Comparison of ENCODE assay signal across 19 cellular contexts in the genomic region with DNA sequence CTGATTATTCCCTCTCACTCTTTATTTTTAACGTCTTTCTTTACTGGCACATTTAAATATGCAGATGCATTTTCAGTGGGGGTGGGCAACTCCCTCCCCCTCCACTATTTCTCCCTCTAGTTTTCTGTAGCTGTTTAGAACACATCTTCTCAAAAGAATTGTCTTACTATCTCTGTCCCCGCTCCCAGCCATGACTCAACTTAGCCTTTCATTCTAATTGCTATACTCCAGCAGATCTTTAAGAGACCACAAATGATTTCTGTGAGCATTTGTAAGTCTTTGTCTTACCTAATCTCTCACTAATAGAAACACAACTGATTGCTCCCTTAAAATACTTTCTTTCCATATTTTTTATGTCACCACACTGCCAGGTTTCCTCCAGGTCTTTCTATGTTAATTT.
DNase-seq lines count a peak whose midpoint lies in the region; ATAC-seq, FAIRE-seq and TF ChIP-seq lines count a peak whose summit lies in the region.
"Had no signal": no experiment of that assay in that cellular context is flagged by ENCODE, and none has a peak within 500 bp of the region (broad histone marks: within the 10 kb centered on the region; RNA-seq: fewer than 3 reads in every experiment).

No MANE protein-coding gene starts in this region.

- H2AK5ac ChIP-seq in mesenchymal stem cell (ENCODE audit: low read length, severe bottlenecking): no peak overlapping the region

- H3K14ac ChIP-seq in mesenchymal stem cell (ENCODE audit: low read length in 2 of 2): no peak overlapping the region

- no peak overlapping the region for H2BK120ac ChIP-seq in mesenchymal stem cell (ENCODE audit: low read depth, low read length)

- H3K27ac ChIP-seq in cardiac muscle cell: peak overlapping the region; percentile 13
- no peak overlapping the region for H3K27ac ChIP-seq in heart left ventricle
- H3K27ac ChIP-seq in WERI-Rb-1: peak overlapping the region; percentile 22; the same call in 1 of the 2 replicates
- no peak overlapping the region for H3K27ac ChIP-seq in mesenchymal stem cell (ENCODE audit: low read length, poor library complexity, severe bottlenecking)
- no peak overlapping the region for H3K27ac ChIP-seq in kidney (ENCODE audit: low read depth in 2 of 2, low read length in 2 of 2)

- H3K4me1 ChIP-seq in cardiac muscle cell (ENCODE audit: low read depth): peaks cover 15% of the 10 kb centered on the region
- H3K4me1 ChIP-seq in heart left ventricle: no peaks in the 10 kb centered on the region
- H3K4me1 ChIP-seq in mesenchymal stem cell (ENCODE audit: control insufficient read depth, insufficient read depth, low read depth, low read length): no peaks in the 10 kb centered on the region
- H3K4me1 ChIP-seq in kidney (ENCODE audit: control insufficient read depth in 1 of 2, insufficient read depth in 1 of 2, low read depth in 1 of 2, low read length in 2 of 2): no peaks in the 10 kb centered on the region
- H3K4me1 ChIP-seq: HAP-1 had no signal

- H3K27me3 ChIP-seq in cardiac muscle cell (no peaks in the 10 kb centered on the region), heart left ventricle (no peaks in the 10 kb centered on the region), WERI-Rb-1 (ENCODE audit: insufficient read depth, low read depth, severe bottlenecking) (no peaks in the 10 kb centered on the region), mesenchymal stem cell (ENCODE audit: control insufficient read depth in 1 of 2, insufficient read depth in 1 of 2, low read length in 2 of 2) (no peaks in the 10 kb centered on the region)

- H3K9ac ChIP-seq in mesenchymal stem cell (ENCODE audit: low read length) (peak overlapping the region; percentile 26), kidney (ENCODE audit: low read length in 2 of 2) (no peak overlapping the region)

- intact Hi-C loops in heart left ventricle (cut with DNase I): no loop called here
- intact Hi-C loops in kidney (cut with DNase I): no loop called here
- intact Hi-C loops in activated T-helper 1 cell treated with anti-CD3 and anti-CD28 coated beads, Interleukin-12 subunit alpha, Interleukin-12 subunit beta, Interleukin-2, Interleukin-4 antibody, amounts not matched to agents 30 ng/mL and 10 ng/mL and 1 ng/mL, durations not matched to agents 14 hours and 24 hours and 36 hours (cut with micrococcal nuclease): no loop called here

- no peaks in the 10 kb centered on the region for H3K27me3 Mint-ChIP-seq in activated T-helper 1 cell treated with anti-CD3 and anti-CD28 coated beads, Interleukin-12 subunit alpha, Interleukin-12 subunit beta, Interleukin-2, Interleukin-4 antibody, amounts not matched to agents 30 ng/mL and 10 ng/mL and 1 ng/mL, durations not matched to agents 14 hours and 24 hours and 36 hours (ENCODE audit: insufficient read depth)

- H4K91ac ChIP-seq in mesenchymal stem cell (ENCODE audit: low read length): no peak overlapping the region

- H3K27ac Mint-ChIP-seq in activated T-helper 1 cell treated with anti-CD3 and anti-CD28 coated beads, Interleukin-12 subunit alpha, Interleukin-12 subunit beta, Interleukin-2, Interleukin-4 antibody, amounts not matched to agents 30 ng/mL and 10 ng/mL and 1 ng/mL, durations not matched to agents 14 hours and 24 hours and 36 hours: no peak overlapping the region

- H3K4me1 Mint-ChIP-seq in activated T-helper 1 cell treated with anti-CD3 and anti-CD28 coated beads, Interleukin-12 subunit alpha, Interleukin-12 subunit beta, Interleukin-2, Interleukin-4 antibody, amounts not matched to agents 30 ng/mL and 10 ng/mL and 1 ng/mL, durations not matched to agents 14 hours and 24 hours and 36 hours (ENCODE audit: low read depth): no peaks in the 10 kb centered on the region

- no peak for DNase-seq in cardiac muscle cell (ENCODE audit: low read depth in 1 of 2, low spot score in 1 of 2)
- DNase-seq in heart left ventricle: no peak
- no peak for DNase-seq in WERI-Rb-1
- peak; percentile 66 for DNase-seq in mesenchymal stem cell
- DNase-seq in kidney: no peak
- no peak for DNase-seq in activated T-helper 1 cell treated with anti-CD3 and anti-CD28 coated beads, Interleukin-12 subunit alpha, Interleukin-12 subunit beta, Interleukin-2, Interleukin-4 antibody, amounts not matched to agents 30 ng/mL and 10 ng/mL and 1 ng/mL, durations not matched to agents 14 hours and 24 hours and 36 hours (ENCODE audit: low spot score)
- DNase-seq: C1 segment of cervical spinal cord; DMS 273 treated with DMSO at 0.1 percent for 48 hours; Karpas-422; NCI-H1417; NCI-H187 treated with DMSO at 0.1 percent for 48 hours; NCI-H345; NCI-H526 treated with DMSO at 0.1 percent for 48 hours; NK-92 treated with Interleukin-12 subunit alpha and Interleukin-12 subunit beta, amount 100 ng/mL, for 24 hours; RPMI8226; SIG-M5 had no signal

- ATAC-seq in heart left ventricle: no peak
- no peak for ATAC-seq in GM18907 (IDR thresholded peaks at IDR 0.05; ENCODE audit: unreplicated experiment)
- no peak for ATAC-seq in GM21526 (IDR thresholded peaks at IDR 0.05; ENCODE audit: low FRiP score, unreplicated experiment)

- H3K4me3 ChIP-seq in cardiac muscle cell (no peak overlapping the region), heart left ventricle (no peak overlapping the region), WERI-Rb-1 (ENCODE audit: low read depth, low read length) (no peak overlapping the region), mesenchymal stem cell (ENCODE audit: insufficient read depth in 1 of 2, low read depth in 1 of 2, low read length in 2 of 2) (no peak overlapping the region), kidney (ENCODE audit: low read length in 2 of 2) (no peak overlapping the region)
- H3K4me3 ChIP-seq: HAP-1 had no signal

- H3K4me2 ChIP-seq in mesenchymal stem cell (ENCODE audit: low read length, poor library complexity, severe bottlenecking): no peak overlapping the region

- H3K9me3 ChIP-seq in cardiac muscle cell (ENCODE audit: low read depth): no peaks in the 10 kb centered on the region
- H3K9me3 ChIP-seq in heart left ventricle: no peaks in the 10 kb centered on the region
- no peaks in the 10 kb centered on the region for H3K9me3 ChIP-seq in WERI-Rb-1 (ENCODE audit: severe bottlenecking)
- H3K9me3 ChIP-seq in mesenchymal stem cell (ENCODE audit: control insufficient read depth, low read length): no peaks in the 10 kb centered on the region
- H3K9me3 ChIP-seq in kidney (ENCODE audit: control insufficient read depth in 1 of 2, low read length in 2 of 2): no peaks in the 10 kb centered on the region
- H3K9me3 ChIP-seq: HAP-1 had no signal

- no peak overlapping the region for H3K18ac ChIP-seq in mesenchymal stem cell (ENCODE audit: low read depth in 1 of 2, low read length in 2 of 2)

- no peak overlapping the region for H4K8ac ChIP-seq in mesenchymal stem cell (ENCODE audit: low read length)

- H2AFZ ChIP-seq in mesenchymal stem cell (ENCODE audit: low read depth, low read length): no peak overlapping the region

- H3K36me3 Mint-ChIP-seq in activated T-helper 1 cell treated with anti-CD3 and anti-CD28 coated beads, Interleukin-12 subunit alpha, Interleukin-12 subunit beta, Interleukin-2, Interleukin-4 antibody, amounts not matched to agents 30 ng/mL and 10 ng/mL and 1 ng/mL, durations not matched to agents 14 hours and 24 hours and 36 hours (ENCODE audit: low read depth): no peaks in the 10 kb centered on the region

- H2BK5ac ChIP-seq in mesenchymal stem cell (ENCODE audit: low read depth, low read length, poor library complexity, severe bottlenecking): no peak overlapping the region

- no peak for TF ChIP-seq CTCF in cardiac muscle cell (IDR thresholded peaks at IDR 0.05; ENCODE audit: low read depth, low read length)
- no peak for TF ChIP-seq CTCF in heart left ventricle (IDR thresholded peaks at IDR 0.05)
- no peak for TF ChIP-seq CTCF in WERI-Rb-1 (IDR thresholded peaks at IDR 0.05; ENCODE audit: low read depth, low read length)
- TF ChIP-seq CTCF in kidney (IDR thresholded peaks at IDR 0.05; ENCODE audit: borderline replicate concordance, extremely low read depth, insufficient read depth): no peak

- H3K9me3 Mint-ChIP-seq in activated T-helper 1 cell treated with anti-CD3 and anti-CD28 coated beads, Interleukin-12 subunit alpha, Interleukin-12 subunit beta, Interleukin-2, Interleukin-4 antibody, amounts not matched to agents 30 ng/mL and 10 ng/mL and 1 ng/mL, durations not matched to agents 14 hours and 24 hours and 36 hours: no peaks in the 10 kb centered on the region

- H3K4ac ChIP-seq in mesenchymal stem cell (ENCODE audit: low read depth in 1 of 2, low read length in 2 of 2): no peak overlapping the region

- H3K36me3 ChIP-seq in cardiac muscle cell (no peaks in the 10 kb centered on the region), heart left ventricle (no peaks in the 10 kb centered on the region), WERI-Rb-1 (no peaks in the 10 kb centered on the region), mesenchymal stem cell (ENCODE audit: control insufficient read depth in 1 of 2, insufficient read depth in 2 of 2, low read depth in 1 of 2, low read length in 2 of 2) (no peaks in the 10 kb centered on the region), kidney (ENCODE audit: control insufficient read depth in 1 of 2, insufficient read depth in 2 of 2, low read length in 2 of 2) (no peaks in the 10 kb centered on the region)
- H3K36me3 ChIP-seq: HAP-1 had no signal

- no peak overlapping the region for H3K23ac ChIP-seq in mesenchymal stem cell (ENCODE audit: low read length in 2 of 2)

- WGBS in heart left ventricle, 4 donors: 78 to 84% (median 80%) methylated on average over 2 of the region's 2 CpGs
- WGBS in mesenchymal stem cell: 71% methylated on average over 2 of the region's 2 CpGs

- no peak overlapping the region for H2BK15ac ChIP-seq in mesenchymal stem cell (ENCODE audit: low read depth, poor library complexity, severe bottlenecking)

- no peak for FAIRE-seq in kidney (lab: Jason Lieb, UNC)

- H2BK12ac ChIP-seq in mesenchymal stem cell (ENCODE audit: low read length in 2 of 2): no peak overlapping the region

- H3K4me3 Mint-ChIP-seq in activated T-helper 1 cell treated with anti-CD3 and anti-CD28 coated beads, Interleukin-12 subunit alpha, Interleukin-12 subunit beta, Interleukin-2, Interleukin-4 antibody, amounts not matched to agents 30 ng/mL and 10 ng/mL and 1 ng/mL, durations not matched to agents 14 hours and 24 hours and 36 hours: no peak overlapping the region

- no peak for TF ChIP-seq POLR2A in heart left ventricle (IDR thresholded peaks at IDR 0.05)

- no peaks in the 10 kb centered on the region for H3K79me1 ChIP-seq in mesenchymal stem cell (replicated peaks; ENCODE audit: low read length, poor library complexity, severe bottlenecking)

Comparison
In these comparisons a context has a peak if more than half of its experiments do, and no peak if none do; other contexts are left out.
1. H3K27ac ChIP-seq: peak in cardiac muscle cell (single experiment) and WERI-Rb-1 (single experiment); none in heart left ventricle (0 of 12), mesenchymal stem cell (single experiment) and kidney (0 of 2).